In genomic region chr3:160774172-160774571, GRCh38 we compare ENCODE assay signal across 33 cellular contexts.
"Had no signal": no experiment of that assay in that cellular context is flagged by ENCODE, and none has a peak within 500 bp of the region (broad histone marks: within the 10 kb centered on the region; RNA-seq: fewer than 3 reads in every experiment).

No MANE protein-coding gene starts in this region.

- H3K9me3 ChIP-seq: ascending aorta, breast epithelium, colonic mucosa, gastrocnemius medialis, heart left ventricle had no signal

- H3K27ac Mint-ChIP-seq: activated B cell treated with CpG ODN at 0.5 μM for 24 hours; activated CD8-positive, alpha-beta T cell treated with anti-CD3 and anti-CD28 coated beads for 36 hours; activated naive CD4-positive, alpha-beta T cell treated with anti-CD3 and anti-CD28 coated beads, Interleukin-2, amount 10 ng/mL, durations not matched to agents 7 days and 5 days; activated naive CD8-positive, alpha-beta T cell treated with anti-CD3 and anti-CD28 coated beads, Interleukin-2, amount 10 ng/mL, durations not matched to agents 7 days and 5 days; activated T-cell treated with anti-CD3 and anti-CD28 coated beads, Interleukin-2, amount 50 U/mL, for 72 hours; endodermal cell; T-helper 17 cell; T-helper 2 cell treated with Interferon-gamma antibody and Interleukin-4, amounts not matched to agents 5 μg/mL and 100 μg/mL, for 36 hours had no signal

- H3K27me3 ChIP-seq: ascending aorta, breast epithelium, cardiac muscle cell, colonic mucosa, dorsolateral prefrontal cortex, gastrocnemius medialis, heart left ventricle had no signal

- DNase-seq: activated B cell treated with CpG ODN at 0.5 μM for 24 hours; activated CD4-positive, alpha-beta T cell treated with anti-CD3 and anti-CD28 coated beads for 48 hours; activated CD4-positive, alpha-beta T cell treated with anti-CD3 and anti-CD28 coated beads, Interleukin-2, amount 50 U/mL, for 1 hour; activated CD4-positive, alpha-beta T cell treated with anti-CD3 and anti-CD28 coated beads, Interleukin-2, amount 50 U/mL, for 48 hours; activated CD8-positive, alpha-beta memory T cell treated with anti-CD3 and anti-CD28 coated beads for 24 hours; activated CD8-positive, alpha-beta T cell treated with anti-CD3 and anti-CD28 coated beads for 36 hours; activated gamma-delta T cell; activated naive CD4-positive, alpha-beta T cell; activated naive CD4-positive, alpha-beta T cell treated with anti-CD3 and anti-CD28 coated beads, Interleukin-2, amount 10 ng/mL, durations not matched to agents 7 days and 5 days; activated naive CD8-positive, alpha-beta T cell treated with anti-CD3 and anti-CD28 coated beads, Interleukin-2, amount 10 ng/mL, durations not matched to agents 7 days and 5 days; central memory CD4-positive, alpha-beta T cell; cerebellar nuclear complex; colonic mucosa; dorsolateral prefrontal cortex; effector memory CD4-positive, alpha-beta T cell; endodermal cell; foreskin fibroblast; gastrocnemius medialis; glutamatergic neuron; heart left ventricle; T-helper 1 cell; T-helper 17 cell; T1000; WERI-Rb-1 had no signal

- H3K4me1 ChIP-seq: ascending aorta, breast epithelium, colonic mucosa had no signal

- H3K36me3 Mint-ChIP-seq: activated naive CD4-positive, alpha-beta T cell treated with anti-CD3 and anti-CD28 coated beads, Interleukin-2, amount 10 ng/mL, durations not matched to agents 7 days and 5 days; activated naive CD4-positive, alpha-beta T cell treated with anti-CD3 and anti-CD28 coated beads, Interleukin-2, amount 50 U/mL, for 72 hours; activated naive CD8-positive, alpha-beta T cell treated with anti-CD3 and anti-CD28 coated beads, Interleukin-2, amount 10 ng/mL, durations not matched to agents 7 days and 5 days had no signal

- H3K9me3 Mint-ChIP-seq: activated B cell treated with CpG ODN at 0.5 μM for 24 hours; activated CD8-positive, alpha-beta T cell treated with anti-CD3 and anti-CD28 coated beads for 36 hours; activated naive CD4-positive, alpha-beta T cell treated with anti-CD3 and anti-CD28 coated beads, Interleukin-2, amount 10 ng/mL, durations not matched to agents 7 days and 5 days; activated naive CD4-positive, alpha-beta T cell treated with anti-CD3 and anti-CD28 coated beads, Interleukin-2, amount 50 U/mL, for 72 hours; activated naive CD8-positive, alpha-beta T cell treated with anti-CD3 and anti-CD28 coated beads, Interleukin-2, amount 10 ng/mL, durations not matched to agents 7 days and 5 days; activated T-cell treated with anti-CD3 and anti-CD28 coated beads, Interleukin-2, amount 50 U/mL, for 72 hours; brain; endodermal cell; T-helper 2 cell treated with Interferon-gamma antibody and Interleukin-4, amounts not matched to agents 5 μg/mL and 100 μg/mL, for 36 hours had no signal

- H3K27me3 Mint-ChIP-seq: activated CD8-positive, alpha-beta T cell treated with anti-CD3 and anti-CD28 coated beads for 36 hours; activated naive CD4-positive, alpha-beta T cell treated with anti-CD3 and anti-CD28 coated beads, Interleukin-2, amount 10 ng/mL, durations not matched to agents 7 days and 5 days; activated naive CD8-positive, alpha-beta T cell treated with anti-CD3 and anti-CD28 coated beads, Interleukin-2, amount 10 ng/mL, durations not matched to agents 7 days and 5 days; brain; T-helper 17 cell had no signal

- H3K4me3 ChIP-seq: ascending aorta, breast epithelium, cardiac muscle cell, colonic mucosa, dorsolateral prefrontal cortex, gastrocnemius medialis, heart left ventricle had no signal

- ATAC-seq: activated CD4-positive, CD25-positive, alpha-beta regulatory T cell treated with anti-CD3 and anti-CD28 coated beads, Interleukin-2, amount 50 U/mL, for 24 hours; esophagus mucosa; gastrocnemius medialis; T-helper 17 cell had no signal

- H3K27ac ChIP-seq: ascending aorta, breast epithelium, cardiac muscle cell, colonic mucosa, gastrocnemius medialis, WERI-Rb-1 had no signal

- H3K36me3 ChIP-seq: ascending aorta, breast epithelium, cardiac muscle cell, colonic mucosa, gastrocnemius medialis, heart left ventricle, WERI-Rb-1 had no signal

- H3K4me3 Mint-ChIP-seq: activated B cell treated with CpG ODN at 0.5 μM for 24 hours; activated CD8-positive, alpha-beta T cell treated with anti-CD3 and anti-CD28 coated beads for 36 hours; activated naive CD4-positive, alpha-beta T cell treated with anti-CD3 and anti-CD28 coated beads, Interleukin-2, amount 10 ng/mL, durations not matched to agents 7 days and 5 days; activated naive CD8-positive, alpha-beta T cell treated with anti-CD3 and anti-CD28 coated beads, Interleukin-2, amount 10 ng/mL, durations not matched to agents 7 days and 5 days; activated T-cell treated with anti-CD3 and anti-CD28 coated beads, Interleukin-2, amount 50 U/mL, for 72 hours; brain; endodermal cell; T-helper 17 cell; T-helper 2 cell treated with Interferon-gamma antibody and Interleukin-4, amounts not matched to agents 5 μg/mL and 100 μg/mL, for 36 hours had no signal

- H3K4me1 Mint-ChIP-seq: activated B cell treated with CpG ODN at 0.5 μM for 24 hours had no signal
